In genomic region chr15:63156086-63156707, GRCh38 we compare ENCODE assay signal across 8 cellular contexts. TPM values are rescaled to one million over a fixed set of nuclear protein-coding genes. Genes with fewer than 3 reads are reported as not detected.
DNase-seq lines count a peak whose midpoint lies in the region; ATAC-seq lines count a peak whose summit lies in the region.

No MANE protein-coding gene starts in this region.

- peak overlapping the region; percentile 99 for H3K4me3 Mint-ChIP-seq in activated T-cell treated with anti-CD3 and anti-CD28 coated beads, Interleukin-2, amount 50 U/mL, for 4 hours
- peak overlapping the region; percentile 99 for H3K4me3 Mint-ChIP-seq in activated naive CD8-positive, alpha-beta T cell
- H3K4me3 Mint-ChIP-seq in stimulated activated effector memory CD8-positive, alpha-beta T cell treated with anti-CD3 and anti-CD28 coated beads, Interleukin-12 subunit alpha, Interleukin-12 subunit beta, amount 100 ng/mL, for 72 hours, result peak overlapping the region; percentile 98

- H3K4me3 ChIP-seq in iPS-18c (ENCODE audit: insufficient read depth, low read depth, low read length), result peak overlapping the region; percentile 95

- H3K36me3 Mint-ChIP-seq in activated T-cell treated with anti-CD3 and anti-CD28 coated beads, Interleukin-2, amount 50 U/mL, for 4 hours (ENCODE audit: insufficient read depth), result peaks cover 11% of the 10 kb centered on the region
- H3K36me3 Mint-ChIP-seq in activated naive CD8-positive, alpha-beta T cell, result peaks cover 6% of the 10 kb centered on the region
- H3K36me3 Mint-ChIP-seq in stimulated activated effector memory CD8-positive, alpha-beta T cell treated with anti-CD3 and anti-CD28 coated beads, Interleukin-12 subunit alpha, Interleukin-12 subunit beta, amount 100 ng/mL, for 72 hours, result peaks cover 61% of the 10 kb centered on the region

- H3K9me3 ChIP-seq in iPS-18c (ENCODE audit: control insufficient read depth, insufficient read depth, low read length), result no peaks in the 10 kb centered on the region

- H3K27ac Mint-ChIP-seq in activated naive CD8-positive, alpha-beta T cell, result peak overlapping the region; percentile 94
- H3K27ac Mint-ChIP-seq in stimulated activated effector memory CD8-positive, alpha-beta T cell treated with anti-CD3 and anti-CD28 coated beads, Interleukin-12 subunit alpha, Interleukin-12 subunit beta, amount 100 ng/mL, for 72 hours, result peak overlapping the region; percentile 98

- DNase-seq in activated T-cell treated with anti-CD3 and anti-CD28 coated beads, Interleukin-2, amount 50 U/mL, for 4 hours, result no peak
- no peak for DNase-seq in activated T-cell treated with anti-CD3 and anti-CD28 coated beads for 4 hours
- no peak for DNase-seq in stimulated activated effector memory CD8-positive, alpha-beta T cell treated with anti-CD3 and anti-CD28 coated beads, Interleukin-12 subunit alpha, Interleukin-12 subunit beta, amount 100 ng/mL, for 72 hours (ENCODE audit: low spot score in 2 of 2)
- no peak for DNase-seq in ecto neural progenitor cell (ENCODE audit: low spot score)
- no peak for DNase-seq in C1 segment of cervical spinal cord (lab: John Stamatoyannopoulos, UW)

- no peaks in the 10 kb centered on the region for H3K27me3 Mint-ChIP-seq in activated T-cell treated with anti-CD3 and anti-CD28 coated beads, Interleukin-2, amount 50 U/mL, for 4 hours (ENCODE audit: low read depth)
- H3K27me3 Mint-ChIP-seq in activated naive CD8-positive, alpha-beta T cell, result no peaks in the 10 kb centered on the region

- peaks cover 24% of the 10 kb centered on the region for H3K4me1 Mint-ChIP-seq in activated T-cell treated with anti-CD3 and anti-CD28 coated beads, Interleukin-2, amount 50 U/mL, for 4 hours (ENCODE audit: low read depth)
- peaks cover 22% of the 10 kb centered on the region for H3K4me1 Mint-ChIP-seq in activated naive CD8-positive, alpha-beta T cell (ENCODE audit: low read depth)
- H3K4me1 Mint-ChIP-seq in stimulated activated effector memory CD8-positive, alpha-beta T cell treated with anti-CD3 and anti-CD28 coated beads, Interleukin-12 subunit alpha, Interleukin-12 subunit beta, amount 100 ng/mL, for 72 hours, result no peaks in the 10 kb centered on the region

- H3K9me3 Mint-ChIP-seq in activated T-cell treated with anti-CD3 and anti-CD28 coated beads, Interleukin-2, amount 50 U/mL, for 4 hours, result no peaks in the 10 kb centered on the region
- no peaks in the 10 kb centered on the region for H3K9me3 Mint-ChIP-seq in activated naive CD8-positive, alpha-beta T cell (ENCODE audit: low read depth)
- no peaks in the 10 kb centered on the region for H3K9me3 Mint-ChIP-seq in stimulated activated effector memory CD8-positive, alpha-beta T cell treated with anti-CD3 and anti-CD28 coated beads, Interleukin-12 subunit alpha, Interleukin-12 subunit beta, amount 100 ng/mL, for 72 hours

- no peak for ATAC-seq in activated T-cell treated with anti-CD3 and anti-CD28 coated beads, Interleukin-2, amount 50 U/mL, for 4 hours
- no peak for ATAC-seq in stimulated activated effector memory CD8-positive, alpha-beta T cell treated with anti-CD3 and anti-CD28 coated beads, Interleukin-12 subunit alpha, Interleukin-12 subunit beta, amount 100 ng/mL, for 72 hours
- no peak for ATAC-seq in HG03039 (IDR thresholded peaks at IDR 0.05; ENCODE audit: unreplicated experiment)

RNA-seq across cellular contexts. Expression of gene RPS27L, which starts 1.1 kb away (rescaled TPM):
- 100 to 1,000 TPM in 1 of 3 donors, 10 to 100 TPM in 2; 82.0 to 114 (median 91.8) TPM for total RNA-seq in activated T-cell treated with anti-CD3 and anti-CD28 coated beads, Interleukin-2, amount 50 U/mL, for 4 hours

RNA-seq across cellular contexts. Expression of gene RAB8B, which starts 33.2 kb away (rescaled TPM):
- total RNA-seq in activated T-cell treated with anti-CD3 and anti-CD28 coated beads, Interleukin-2, amount 50 U/mL, for 4 hours, result 100 to 1,000 TPM; 127 to 166 (median 152) TPM

RNA-seq across cellular contexts. Expression of gene LACTB, which starts 34.5 kb away (rescaled TPM):
- 10 to 100 TPM; 13.6 to 16.5 (median 14.2) TPM for total RNA-seq in activated T-cell treated with anti-CD3 and anti-CD28 coated beads, Interleukin-2, amount 50 U/mL, for 4 hours
